In genomic region chr20:11003341-11003740, GRCh38 we compare ENCODE assay signal across 24 cellular contexts.
"Had no signal": no experiment of that assay in that cellular context is flagged by ENCODE, and none has a peak within 500 bp of the region (broad histone marks: within the 10 kb centered on the region; RNA-seq: fewer than 3 reads in every experiment).

No MANE protein-coding gene starts in this region.

- H3K4me1 ChIP-seq: body of pancreas had no signal

- H3K27me3 Mint-ChIP-seq: activated CD4-positive, alpha-beta T cell treated with anti-CD3 and anti-CD28 coated beads, Interleukin-2, amount 10 ng/mL, durations not matched to agents 24 days and 14 days; activated naive CD8-positive, alpha-beta T cell; central memory CD8-positive, alpha-beta T cell had no signal

- H3K27me3 ChIP-seq: body of pancreas, gastrocnemius medialis, heart right ventricle, transverse colon had no signal

- H3K36me3 ChIP-seq: gastrocnemius medialis, heart right ventricle, transverse colon had no signal

- H3K4me3 ChIP-seq: body of pancreas, coronary artery, gastrocnemius medialis, heart right ventricle, transverse colon had no signal

- H3K9me3 Mint-ChIP-seq: activated CD4-positive, alpha-beta T cell treated with anti-CD3 and anti-CD28 coated beads, Interleukin-2, amount 10 ng/mL, durations not matched to agents 24 days and 14 days had no signal

- H3K27ac Mint-ChIP-seq: activated CD4-positive, alpha-beta T cell treated with anti-CD3 and anti-CD28 coated beads, Interleukin-2, amount 10 ng/mL, durations not matched to agents 24 days and 14 days; activated naive CD8-positive, alpha-beta T cell; natural killer cell had no signal

- H3K9me3 ChIP-seq: body of pancreas, gastrocnemius medialis, transverse colon had no signal

- H3K4me3 Mint-ChIP-seq: activated CD4-positive, alpha-beta T cell treated with anti-CD3 and anti-CD28 coated beads, Interleukin-2, amount 10 ng/mL, durations not matched to agents 24 days and 14 days; activated naive CD8-positive, alpha-beta T cell; central memory CD8-positive, alpha-beta T cell; natural killer cell had no signal

- H3K36me3 Mint-ChIP-seq: activated naive CD8-positive, alpha-beta T cell; natural killer cell had no signal

- DNase-seq: activated CD4-positive, alpha-beta T cell treated with anti-CD3 and anti-CD28 coated beads, Interleukin-2, amount 10 ng/mL, durations not matched to agents 24 days and 14 days; activated CD4-positive, CD25-positive, alpha-beta regulatory T cell; activated CD8-positive, alpha-beta memory T cell treated with anti-CD3 and anti-CD28 coated beads, Interleukin-2, amount 50 U/mL, for 48 hours; activated gamma-delta T cell treated with Interleukin-2 at 50 U/mL for 16 hours; amniotic stem cell; body of pancreas; gastrocnemius medialis; heart right ventricle; kidney; left ventricle myocardium superior; mesendoderm; natural killer cell; posterior cingulate gyrus; retina; stimulated activated CD4-positive, alpha-beta T cell treated with anti-CD3 and anti-CD28 coated beads, Interleukin-4, amount 100 ng/mL, for 4 hours; stimulated activated CD8-positive, alpha-beta memory T cell treated with anti-CD3 and anti-CD28 coated beads, Interleukin-4, amount 100 ng/mL, for 48 hours; stimulated activated naive CD4-positive, alpha-beta T cell treated with Interleukin-2 at 50 U/mL for 16 hours; substantia nigra; T-helper 2 cell; transverse colon had no signal

- FAIRE-seq: kidney, TTC549 had no signal

- ATAC-seq: body of pancreas, gastrocnemius medialis, heart right ventricle, left ventricle myocardium superior, natural killer cell had no signal

- H3K4me1 Mint-ChIP-seq: activated CD4-positive, alpha-beta T cell treated with anti-CD3 and anti-CD28 coated beads, Interleukin-2, amount 10 ng/mL, durations not matched to agents 24 days and 14 days; central memory CD8-positive, alpha-beta T cell; natural killer cell had no signal

- H3K27ac ChIP-seq: body of pancreas, coronary artery, gastrocnemius medialis, transverse colon had no signal
